Comparison of ENCODE assay signal across 1 cellular context in the genomic region with DNA sequence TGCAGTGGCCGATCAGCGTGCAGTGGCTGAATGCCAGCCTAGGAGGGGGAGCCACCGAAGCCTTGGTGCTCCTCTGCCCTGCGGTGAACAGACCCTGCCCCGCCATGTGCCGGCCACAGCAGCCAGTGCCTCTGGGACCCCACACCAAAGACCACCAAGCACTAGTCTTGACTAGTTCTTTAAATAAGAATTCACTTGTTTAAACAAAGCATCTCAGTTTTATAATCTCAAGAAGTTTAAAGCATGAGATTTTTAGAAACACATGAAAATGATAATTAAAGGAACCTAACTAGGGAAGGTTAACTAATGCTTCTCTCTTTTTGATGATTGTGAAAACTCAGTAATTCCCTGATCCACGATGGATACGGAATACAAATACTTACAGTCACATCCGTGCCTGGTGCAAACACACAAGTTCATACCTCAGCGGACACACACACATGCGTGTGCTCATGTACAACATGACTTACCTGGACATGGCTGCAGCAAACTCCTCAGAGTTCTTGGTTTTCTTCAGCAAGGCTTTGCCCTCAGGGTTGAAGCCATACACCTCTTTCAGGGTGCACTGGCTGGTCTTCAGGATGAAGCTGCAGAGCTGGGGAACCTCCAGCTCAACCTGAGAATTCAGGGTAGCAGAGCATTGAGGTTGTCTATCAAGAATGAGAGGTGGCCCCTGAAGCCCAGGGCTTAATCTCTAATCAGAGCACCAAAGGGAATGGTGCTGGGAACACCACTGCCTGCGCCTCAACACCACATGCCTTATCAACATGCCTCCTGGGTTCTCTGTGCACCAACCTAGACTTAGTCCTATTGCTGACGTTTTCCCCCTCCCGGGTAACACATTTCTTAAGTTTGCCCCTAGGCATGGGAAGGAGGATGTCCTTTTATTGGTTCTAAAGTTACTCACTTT.
A peak's percentile ranks its signal among the peaks of the same experiment; 100 is the strongest.
TF ChIP-seq lines count a peak whose summit lies in the region.

No MANE protein-coding gene starts in this region.

TF ChIP-seq in HepG2, 621 proteins besides CTCF, POLR2A, EP300 and RAD21 (continued from another document and continues in another):
- TF ChIP-seq, protein P1, sequence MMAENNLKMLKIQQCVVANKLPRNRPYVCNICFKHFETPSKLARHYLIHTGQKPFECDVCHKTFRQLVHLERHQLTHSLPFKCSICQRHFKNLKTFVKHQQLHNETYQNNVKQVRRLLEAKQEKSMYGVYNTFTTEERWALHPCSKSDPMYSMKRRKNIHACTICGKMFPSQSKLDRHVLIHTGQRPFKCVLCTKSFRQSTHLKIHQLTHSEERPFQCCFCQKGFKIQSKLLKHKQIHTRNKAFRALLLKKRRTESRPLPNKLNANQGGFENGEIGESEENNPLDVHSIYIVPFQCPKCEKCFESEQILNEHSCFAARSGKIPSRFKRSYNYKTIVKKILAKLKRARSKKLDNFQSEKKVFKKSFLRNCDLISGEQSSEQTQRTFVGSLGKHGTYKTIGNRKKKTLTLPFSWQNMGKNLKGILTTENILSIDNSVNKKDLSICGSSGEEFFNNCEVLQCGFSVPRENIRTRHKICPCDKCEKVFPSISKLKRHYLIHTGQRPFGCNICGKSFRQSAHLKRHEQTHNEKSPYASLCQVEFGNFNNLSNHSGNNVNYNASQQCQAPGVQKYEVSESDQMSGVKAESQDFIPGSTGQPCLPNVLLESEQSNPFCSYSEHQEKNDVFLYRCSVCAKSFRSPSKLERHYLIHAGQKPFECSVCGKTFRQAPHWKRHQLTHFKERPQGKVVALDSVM (CRISPR knock-in tag; IDR thresholded peaks at IDR 0.05): no peak
- no peak for TF ChIP-seq CAMTA2 (CRISPR knock-in tag; IDR thresholded peaks at IDR 0.05; ENCODE audit: borderline replicate concordance)
- TF ChIP-seq SRSF4 (IDR thresholded peaks at IDR 0.05; ENCODE audit: low read depth, low read length, poor library complexity, severe bottlenecking): peak; percentile 5
- no peak for TF ChIP-seq ZNF775 (CRISPR knock-in tag; IDR thresholded peaks at IDR 0.05; ENCODE audit: borderline replicate concordance)
- no peak for TF ChIP-seq TBX3 (IDR thresholded peaks at IDR 0.05; ENCODE audit: borderline replicate concordance)
- TF ChIP-seq, protein P2, sequence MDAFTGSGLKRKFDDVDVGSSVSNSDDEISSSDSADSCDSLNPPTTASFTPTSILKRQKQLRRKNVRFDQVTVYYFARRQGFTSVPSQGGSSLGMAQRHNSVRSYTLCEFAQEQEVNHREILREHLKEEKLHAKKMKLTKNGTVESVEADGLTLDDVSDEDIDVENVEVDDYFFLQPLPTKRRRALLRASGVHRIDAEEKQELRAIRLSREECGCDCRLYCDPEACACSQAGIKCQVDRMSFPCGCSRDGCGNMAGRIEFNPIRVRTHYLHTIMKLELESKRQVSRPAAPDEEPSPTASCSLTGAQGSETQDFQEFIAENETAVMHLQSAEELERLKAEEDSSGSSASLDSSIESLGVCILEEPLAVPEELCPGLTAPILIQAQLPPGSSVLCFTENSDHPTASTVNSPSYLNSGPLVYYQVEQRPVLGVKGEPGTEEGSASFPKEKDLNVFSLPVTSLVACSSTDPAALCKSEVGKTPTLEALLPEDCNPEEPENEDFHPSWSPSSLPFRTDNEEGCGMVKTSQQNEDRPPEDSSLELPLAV (CRISPR knock-in tag; conservative IDR thresholded peaks at IDR 0.05; ENCODE audit: low read depth): no peak
- TF ChIP-seq, protein P3, sequence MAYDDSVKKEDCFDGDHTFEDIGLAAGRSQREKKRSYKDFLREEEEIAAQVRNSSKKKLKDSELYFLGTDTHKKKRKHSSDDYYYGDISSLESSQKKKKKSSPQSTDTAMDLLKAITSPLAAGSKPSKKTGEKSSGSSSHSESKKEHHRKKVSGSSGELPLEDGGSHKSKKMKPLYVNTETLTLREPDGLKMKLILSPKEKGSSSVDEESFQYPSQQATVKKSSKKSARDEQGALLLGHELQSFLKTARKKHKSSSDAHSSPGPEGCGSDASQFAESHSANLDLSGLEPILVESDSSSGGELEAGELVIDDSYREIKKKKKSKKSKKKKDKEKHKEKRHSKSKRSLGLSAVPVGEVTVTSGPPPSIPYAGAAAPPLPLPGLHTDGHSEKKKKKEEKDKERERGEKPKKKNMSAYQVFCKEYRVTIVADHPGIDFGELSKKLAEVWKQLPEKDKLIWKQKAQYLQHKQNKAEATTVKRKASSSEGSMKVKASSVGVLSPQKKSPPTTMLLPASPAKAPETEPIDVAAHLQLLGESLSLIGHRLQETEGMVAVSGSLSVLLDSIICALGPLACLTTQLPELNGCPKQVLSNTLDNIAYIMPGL (CRISPR knock-in tag; IDR thresholded peaks at IDR 0.05; ENCODE audit: borderline replicate concordance in 1 of 2, low read depth in 1 of 2): no peak
- TF ChIP-seq, protein P4, sequence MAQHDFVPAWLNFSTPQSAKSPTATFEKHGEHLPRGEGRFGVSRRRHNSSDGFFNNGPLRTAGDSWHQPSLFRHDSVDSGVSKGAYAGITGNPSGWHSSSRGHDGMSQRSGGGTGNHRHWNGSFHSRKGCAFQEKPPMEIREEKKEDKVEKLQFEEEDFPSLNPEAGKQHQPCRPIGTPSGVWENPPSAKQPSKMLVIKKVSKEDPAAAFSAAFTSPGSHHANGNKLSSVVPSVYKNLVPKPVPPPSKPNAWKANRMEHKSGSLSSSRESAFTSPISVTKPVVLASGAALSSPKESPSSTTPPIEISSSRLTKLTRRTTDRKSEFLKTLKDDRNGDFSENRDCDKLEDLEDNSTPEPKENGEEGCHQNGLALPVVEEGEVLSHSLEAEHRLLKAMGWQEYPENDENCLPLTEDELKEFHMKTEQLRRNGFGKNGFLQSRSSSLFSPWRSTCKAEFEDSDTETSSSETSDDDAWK (CRISPR knock-in tag; IDR thresholded peaks at IDR 0.05): no peak
- TF ChIP-seq ZNF160 (CRISPR knock-in tag; IDR thresholded peaks at IDR 0.05): peak; percentile 31
- no peak for TF ChIP-seq ZNF382 (CRISPR knock-in tag; IDR thresholded peaks at IDR 0.05; ENCODE audit: borderline replicate concordance)
- TF ChIP-seq ZNF225 (CRISPR knock-in tag; IDR thresholded peaks at IDR 0.05): no peak
- TF ChIP-seq TMF1 (CRISPR knock-in tag; IDR thresholded peaks at IDR 0.05; ENCODE audit: low read depth): no peak
- no peak for TF ChIP-seq TGIF2 (CRISPR knock-in tag; IDR thresholded peaks at IDR 0.05)
- TF ChIP-seq WIZ (CRISPR knock-in tag; IDR thresholded peaks at IDR 0.05): no peak
- no peak for TF ChIP-seq ZNF570 (CRISPR knock-in tag; IDR thresholded peaks at IDR 0.05; ENCODE audit: borderline replicate concordance)
- TF ChIP-seq, protein P5, sequence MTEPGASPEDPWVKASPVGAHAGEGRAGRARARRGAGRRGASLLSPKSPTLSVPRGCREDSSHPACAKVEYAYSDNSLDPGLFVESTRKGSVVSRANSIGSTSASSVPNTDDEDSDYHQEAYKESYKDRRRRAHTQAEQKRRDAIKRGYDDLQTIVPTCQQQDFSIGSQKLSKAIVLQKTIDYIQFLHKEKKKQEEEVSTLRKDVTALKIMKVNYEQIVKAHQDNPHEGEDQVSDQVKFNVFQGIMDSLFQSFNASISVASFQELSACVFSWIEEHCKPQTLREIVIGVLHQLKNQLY (CRISPR knock-in tag; IDR thresholded peaks at IDR 0.05): no peak
- TF ChIP-seq, protein P6, sequence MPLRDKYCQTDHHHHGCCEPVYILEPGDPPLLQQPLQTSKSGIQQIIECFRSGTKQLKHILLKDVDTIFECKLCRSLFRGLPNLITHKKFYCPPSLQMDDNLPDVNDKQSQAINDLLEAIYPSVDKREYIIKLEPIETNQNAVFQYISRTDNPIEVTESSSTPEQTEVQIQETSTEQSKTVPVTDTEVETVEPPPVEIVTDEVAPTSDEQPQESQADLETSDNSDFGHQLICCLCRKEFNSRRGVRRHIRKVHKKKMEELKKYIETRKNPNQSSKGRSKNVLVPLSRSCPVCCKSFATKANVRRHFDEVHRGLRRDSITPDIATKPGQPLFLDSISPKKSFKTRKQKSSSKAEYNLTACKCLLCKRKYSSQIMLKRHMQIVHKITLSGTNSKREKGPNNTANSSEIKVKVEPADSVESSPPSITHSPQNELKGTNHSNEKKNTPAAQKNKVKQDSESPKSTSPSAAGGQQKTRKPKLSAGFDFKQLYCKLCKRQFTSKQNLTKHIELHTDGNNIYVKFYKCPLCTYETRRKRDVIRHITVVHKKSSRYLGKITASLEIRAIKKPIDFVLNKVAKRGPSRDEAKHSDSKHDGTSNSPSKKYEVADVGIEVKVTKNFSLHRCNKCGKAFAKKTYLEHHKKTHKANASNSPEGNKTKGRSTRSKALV (CRISPR knock-in tag; IDR thresholded peaks at IDR 0.05): 0 out of 2 replicates have a peak, but pooled peaks have one; percentile 25
- TF ChIP-seq, protein P7, sequence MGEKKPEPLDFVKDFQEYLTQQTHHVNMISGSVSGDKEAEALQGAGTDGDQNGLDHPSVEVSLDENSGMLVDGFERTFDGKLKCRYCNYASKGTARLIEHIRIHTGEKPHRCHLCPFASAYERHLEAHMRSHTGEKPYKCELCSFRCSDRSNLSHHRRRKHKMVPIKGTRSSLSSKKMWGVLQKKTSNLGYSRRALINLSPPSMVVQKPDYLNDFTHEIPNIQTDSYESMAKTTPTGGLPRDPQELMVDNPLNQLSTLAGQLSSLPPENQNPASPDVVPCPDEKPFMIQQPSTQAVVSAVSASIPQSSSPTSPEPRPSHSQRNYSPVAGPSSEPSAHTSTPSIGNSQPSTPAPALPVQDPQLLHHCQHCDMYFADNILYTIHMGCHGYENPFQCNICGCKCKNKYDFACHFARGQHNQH (CRISPR knock-in tag; IDR thresholded peaks at IDR 0.05): peak; percentile 63
- TF ChIP-seq ZNF329 (CRISPR knock-in tag; IDR thresholded peaks at IDR 0.05; ENCODE audit: low read depth): no peak
- no peak for TF ChIP-seq ZNF777 (CRISPR knock-in tag; IDR thresholded peaks at IDR 0.05)
- TF ChIP-seq MYC (CRISPR knock-in tag; IDR thresholded peaks at IDR 0.05; ENCODE audit: borderline replicate concordance): peak; percentile 27; the same call in 1 of the 2 replicates
- TF ChIP-seq, protein P8, sequence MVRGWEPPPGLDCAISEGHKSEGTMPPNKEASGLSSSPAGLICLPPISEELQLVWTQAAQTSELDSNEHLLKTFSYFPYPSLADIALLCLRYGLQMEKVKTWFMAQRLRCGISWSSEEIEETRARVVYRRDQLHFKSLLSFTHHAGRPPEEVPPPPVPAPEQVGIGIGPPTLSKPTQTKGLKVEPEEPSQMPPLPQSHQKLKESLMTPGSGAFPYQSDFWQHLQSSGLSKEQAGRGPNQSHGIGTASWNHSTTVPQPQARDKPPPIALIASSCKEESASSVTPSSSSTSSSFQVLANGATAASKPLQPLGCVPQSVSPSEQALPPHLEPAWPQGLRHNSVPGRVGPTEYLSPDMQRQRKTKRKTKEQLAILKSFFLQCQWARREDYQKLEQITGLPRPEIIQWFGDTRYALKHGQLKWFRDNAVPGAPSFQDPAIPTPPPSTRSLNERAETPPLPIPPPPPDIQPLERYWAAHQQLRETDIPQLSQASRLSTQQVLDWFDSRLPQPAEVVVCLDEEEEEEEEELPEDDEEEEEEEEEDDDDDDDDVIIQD (CRISPR knock-in tag; IDR thresholded peaks at IDR 0.05; ENCODE audit: low read depth): no peak
- TF ChIP-seq, protein P9, sequence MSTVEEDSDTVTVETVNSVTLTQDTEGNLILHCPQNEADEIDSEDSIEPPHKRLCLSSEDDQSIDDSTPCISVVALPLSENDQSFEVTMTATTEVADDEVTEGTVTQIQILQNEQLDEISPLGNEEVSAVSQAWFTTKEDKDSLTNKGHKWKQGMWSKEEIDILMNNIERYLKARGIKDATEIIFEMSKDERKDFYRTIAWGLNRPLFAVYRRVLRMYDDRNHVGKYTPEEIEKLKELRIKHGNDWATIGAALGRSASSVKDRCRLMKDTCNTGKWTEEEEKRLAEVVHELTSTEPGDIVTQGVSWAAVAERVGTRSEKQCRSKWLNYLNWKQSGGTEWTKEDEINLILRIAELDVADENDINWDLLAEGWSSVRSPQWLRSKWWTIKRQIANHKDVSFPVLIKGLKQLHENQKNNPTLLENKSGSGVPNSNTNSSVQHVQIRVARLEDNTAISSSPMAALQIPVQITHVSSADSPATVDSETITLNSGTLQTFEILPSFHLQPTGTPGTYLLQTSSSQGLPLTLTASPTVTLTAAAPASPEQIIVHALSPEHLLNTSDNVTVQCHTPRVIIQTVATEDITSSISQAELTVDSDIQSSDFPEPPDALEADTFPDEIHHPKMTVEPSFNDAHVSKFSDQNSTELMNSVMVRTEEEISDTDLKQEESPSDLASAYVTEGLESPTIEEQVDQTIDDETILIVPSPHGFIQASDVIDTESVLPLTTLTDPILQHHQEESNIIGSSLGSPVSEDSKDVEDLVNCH (CRISPR knock-in tag; IDR thresholded peaks at IDR 0.05): no peak
- TF ChIP-seq STAG1 (CRISPR knock-in tag; IDR thresholded peaks at IDR 0.05): no peak
- TF ChIP-seq PTBP1 (IDR thresholded peaks at IDR 0.05; ENCODE audit: low read depth, low read length, poor library complexity, severe bottlenecking): no peak
- TF ChIP-seq MED1 (CRISPR knock-in tag; IDR thresholded peaks at IDR 0.05): no peak; the same call in none of the 2 replicates
- TF ChIP-seq, protein P10, sequence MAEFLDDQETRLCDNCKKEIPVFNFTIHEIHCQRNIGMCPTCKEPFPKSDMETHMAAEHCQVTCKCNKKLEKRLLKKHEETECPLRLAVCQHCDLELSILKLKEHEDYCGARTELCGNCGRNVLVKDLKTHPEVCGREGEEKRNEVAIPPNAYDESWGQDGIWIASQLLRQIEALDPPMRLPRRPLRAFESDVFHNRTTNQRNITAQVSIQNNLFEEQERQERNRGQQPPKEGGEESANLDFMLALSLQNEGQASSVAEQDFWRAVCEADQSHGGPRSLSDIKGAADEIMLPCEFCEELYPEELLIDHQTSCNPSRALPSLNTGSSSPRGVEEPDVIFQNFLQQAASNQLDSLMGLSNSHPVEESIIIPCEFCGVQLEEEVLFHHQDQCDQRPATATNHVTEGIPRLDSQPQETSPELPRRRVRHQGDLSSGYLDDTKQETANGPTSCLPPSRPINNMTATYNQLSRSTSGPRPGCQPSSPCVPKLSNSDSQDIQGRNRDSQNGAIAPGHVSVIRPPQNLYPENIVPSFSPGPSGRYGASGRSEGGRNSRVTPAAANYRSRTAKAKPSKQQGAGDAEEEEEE (CRISPR knock-in tag; IDR thresholded peaks at IDR 0.05; ENCODE audit: borderline replicate concordance): no peak
- no peak for TF ChIP-seq ZFP36L1 (CRISPR knock-in tag; IDR thresholded peaks at IDR 0.05)
- TF ChIP-seq ZNF282 (IDR thresholded peaks at IDR 0.05; ENCODE audit: partially characterized antibody): no peak
- TF ChIP-seq, protein P11, sequence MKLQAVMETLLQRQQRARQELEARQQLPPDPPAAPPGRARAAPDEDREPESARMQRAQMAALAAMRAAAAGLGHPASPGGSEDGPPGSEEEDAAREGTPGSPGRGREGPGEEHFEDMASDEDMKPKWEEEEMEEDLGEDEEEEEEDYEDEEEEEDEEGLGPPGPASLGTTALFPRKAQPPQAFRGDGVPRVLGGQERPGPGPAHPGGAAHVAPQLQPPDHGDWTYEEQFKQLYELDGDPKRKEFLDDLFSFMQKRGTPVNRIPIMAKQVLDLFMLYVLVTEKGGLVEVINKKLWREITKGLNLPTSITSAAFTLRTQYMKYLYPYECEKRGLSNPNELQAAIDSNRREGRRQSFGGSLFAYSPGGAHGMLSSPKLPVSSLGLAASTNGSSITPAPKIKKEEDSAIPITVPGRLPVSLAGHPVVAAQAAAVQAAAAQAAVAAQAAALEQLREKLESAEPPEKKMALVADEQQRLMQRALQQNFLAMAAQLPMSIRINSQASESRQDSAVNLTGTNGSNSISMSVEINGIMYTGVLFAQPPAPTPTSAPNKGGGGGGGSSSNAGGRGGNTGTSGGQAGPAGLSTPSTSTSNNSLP (IDR thresholded peaks at IDR 0.05; ENCODE audit: low read depth, low read length): no peak
- TF ChIP-seq ZNF749 (CRISPR knock-in tag; IDR thresholded peaks at IDR 0.05; ENCODE audit: borderline replicate concordance): no peak
- no peak for TF ChIP-seq ZNF207 (IDR thresholded peaks at IDR 0.05; ENCODE audit: borderline replicate concordance)
- no peak; the same call in 1 of the 2 replicates for TF ChIP-seq ZNF501 (CRISPR knock-in tag; IDR thresholded peaks at IDR 0.05)
- TF ChIP-seq ETV6 (CRISPR knock-in tag; conservative IDR thresholded peaks at IDR 0.05): peak; percentile 20; the same call in 1 of the 2 replicates
- TF ChIP-seq SIX1 (CRISPR knock-in tag; IDR thresholded peaks at IDR 0.05; ENCODE audit: borderline replicate concordance): no peak
- no peak for TF ChIP-seq MYNN (CRISPR knock-in tag; IDR thresholded peaks at IDR 0.05; ENCODE audit: low read depth)
